22 cellular contexts compared by ENCODE assay signal in the genomic region with DNA sequence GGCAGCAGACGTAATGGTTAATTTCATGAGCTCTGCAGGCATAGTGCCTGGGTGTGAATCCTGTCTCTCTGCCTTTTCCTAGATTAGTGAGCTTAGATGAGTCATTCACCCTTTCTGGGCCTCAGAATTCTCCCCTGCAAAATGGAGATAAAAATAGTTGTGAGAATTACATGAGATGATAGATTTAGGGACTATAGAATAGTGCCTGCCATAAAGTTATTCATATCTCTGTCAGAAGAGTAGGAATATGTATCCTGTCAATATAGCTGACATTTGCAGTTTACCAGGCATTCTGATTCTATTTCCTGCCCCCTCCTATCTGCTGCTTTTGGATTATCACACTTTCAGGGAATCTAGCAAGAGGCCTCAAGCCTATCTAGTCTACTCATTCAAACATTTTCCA.
A peak's percentile ranks its signal among the peaks of the same experiment; 100 is the strongest.
DNase-seq lines count a peak whose midpoint lies in the region; ATAC-seq and TF ChIP-seq lines count a peak whose summit lies in the region.
"Had no signal": no experiment of that assay in that cellular context is flagged by ENCODE, and none has a peak within 500 bp of the region (broad histone marks: within the 10 kb centered on the region; RNA-seq: fewer than 3 reads in every experiment).

No MANE protein-coding gene starts in this region.

- H3K27ac ChIP-seq in smooth muscle cell (ENCODE audit: low read depth): peak overlapping the region; percentile 11
- H3K27ac ChIP-seq: BLaER1 treated with 17β-estradiol and CSF1 and Interleukin-3, amounts not matched to agents 10 nM and 100 nM had no signal

- H3K36me3 ChIP-seq in smooth muscle cell (ENCODE audit: low read depth): no peaks in the 10 kb centered on the region
- H3K36me3 ChIP-seq: BLaER1 treated with 17β-estradiol and CSF1 and Interleukin-3, amounts not matched to agents 10 nM and 100 nM had no signal

- peaks cover 3% of the 10 kb centered on the region for H3F3A ChIP-seq in smooth muscle cell (ENCODE audit: low read depth)

- H3K9ac ChIP-seq in smooth muscle cell (ENCODE audit: low read depth): no peak overlapping the region
- H3K9ac ChIP-seq: BLaER1 treated with 17β-estradiol and CSF1 and Interleukin-3, amounts not matched to agents 10 nM and 100 nM had no signal

- H4K20me1 ChIP-seq in smooth muscle cell (ENCODE audit: low read depth): no peaks in the 10 kb centered on the region
- H4K20me1 ChIP-seq: BLaER1 treated with 17β-estradiol and CSF1 and Interleukin-3, amounts not matched to agents 10 nM and 100 nM had no signal

- no peaks in the 10 kb centered on the region for H3K27me3 ChIP-seq in smooth muscle cell (ENCODE audit: low read depth)
- H3K27me3 ChIP-seq: BLaER1 treated with 17β-estradiol and CSF1 and Interleukin-3, amounts not matched to agents 10 nM and 100 nM had no signal

- peak; percentile 11 for DNase-seq in NCI-H82 (lab: John Stamatoyannopoulos, UW)
- DNase-seq in NCI-H82 treated with DMSO at 0.1 percent for 48 hours (lab: John Stamatoyannopoulos, UW; ENCODE audit: unreplicated experiment): no peak
- DNase-seq in NCI-H446 (lab: John Stamatoyannopoulos, UW): peak; percentile 9 to 51
- DNase-seq in cardiac fibroblast (ENCODE audit: low read depth in 2 of 2): peak; percentile 7 to 9
- no peak for DNase-seq in smooth muscle cell (lab: John Stamatoyannopoulos, UW; ENCODE audit: unreplicated experiment)
- no peak for DNase-seq in NCI-H526 treated with DMSO at 0.1 percent for 48 hours (lab: John Stamatoyannopoulos, UW)
- DNase-seq: 8988T; activated CD4-positive, alpha-beta T cell treated with anti-CD3 and anti-CD28 coated beads, Interleukin-2, amount 50 U/mL, for 48 hours; activated gamma-delta T cell treated with Interleukin-2 at 50 U/mL for 16 hours; anterior cingulate cortex; Calu3; H7; kidney glomerular epithelial cell; NCI-H1417 treated with DMSO at 0.1 percent for 48 hours; NCI-H2107; NCI-H69; retina; SHP77 treated with DMSO at 0.1 percent for 48 hours; stimulated activated CD8-positive, alpha-beta memory T cell treated with anti-CD3 and anti-CD28 coated beads, Interleukin-4, amount 100 ng/mL, for 48 hours had no signal

- peaks cover 5% of the 10 kb centered on the region for H3K4me1 ChIP-seq in smooth muscle cell (ENCODE audit: low read depth)
- H3K4me1 ChIP-seq: BLaER1 treated with 17β-estradiol and CSF1 and Interleukin-3, amounts not matched to agents 10 nM and 100 nM had no signal

- TF ChIP-seq CTCF in cardiac fibroblast (IDR thresholded peaks at IDR 0.05; ENCODE audit: low read depth, low read length): no peak
- no peak for TF ChIP-seq CTCF in smooth muscle cell (IDR thresholded peaks at IDR 0.05; ENCODE audit: borderline replicate concordance, insufficient read depth, poor library complexity, severe bottlenecking)

- ATAC-seq in HG03159 (IDR thresholded peaks at IDR 0.05; ENCODE audit: unreplicated experiment): no peak
- no peak for ATAC-seq in GM18517 (IDR thresholded peaks at IDR 0.05; ENCODE audit: unreplicated experiment)

- peak overlapping the region; percentile 32 for H3K4me2 ChIP-seq in smooth muscle cell
- H3K4me2 ChIP-seq: BLaER1 treated with 17β-estradiol and CSF1 and Interleukin-3, amounts not matched to agents 10 nM and 100 nM had no signal

- H2AFZ ChIP-seq in smooth muscle cell (ENCODE audit: low read depth): no peak overlapping the region

- H3K79me2 ChIP-seq in smooth muscle cell (ENCODE audit: low read depth): no peaks in the 10 kb centered on the region

- WGBS in smooth muscle cell (ENCODE audit: low lambda C conversion rate): 10% methylated on average over 1 of the region's 1 CpG

- H3K4me3 ChIP-seq in cardiac fibroblast (replicated peaks in 1 of 2; ENCODE audit: low read depth in 2 of 2, low read length in 2 of 2) (no peak overlapping the region), smooth muscle cell (no peak overlapping the region)
- H3K4me3 ChIP-seq: BLaER1 treated with 17β-estradiol and CSF1 and Interleukin-3, amounts not matched to agents 10 nM and 100 nM had no signal

- H3K9me3 ChIP-seq in smooth muscle cell (replicated peaks; ENCODE audit: low read depth): no peaks in the 10 kb centered on the region
- H3K9me3 ChIP-seq: BLaER1 treated with 17β-estradiol and CSF1 and Interleukin-3, amounts not matched to agents 10 nM and 100 nM had no signal

Comparison
In these comparisons a context has a peak if more than half of its experiments do, and no peak if none do; other contexts are left out.
1. DNase-seq: peak in NCI-H82 (single experiment), NCI-H446 (2 of 2) and cardiac fibroblast (2 of 2); none in NCI-H82 treated with DMSO at 0.1 percent for 48 hours (single experiment), smooth muscle cell (single experiment) and NCI-H526 treated with DMSO at 0.1 percent for 48 hours (single experiment).